ENCODE assay signal across 8 cellular contexts in the genomic region with DNA sequence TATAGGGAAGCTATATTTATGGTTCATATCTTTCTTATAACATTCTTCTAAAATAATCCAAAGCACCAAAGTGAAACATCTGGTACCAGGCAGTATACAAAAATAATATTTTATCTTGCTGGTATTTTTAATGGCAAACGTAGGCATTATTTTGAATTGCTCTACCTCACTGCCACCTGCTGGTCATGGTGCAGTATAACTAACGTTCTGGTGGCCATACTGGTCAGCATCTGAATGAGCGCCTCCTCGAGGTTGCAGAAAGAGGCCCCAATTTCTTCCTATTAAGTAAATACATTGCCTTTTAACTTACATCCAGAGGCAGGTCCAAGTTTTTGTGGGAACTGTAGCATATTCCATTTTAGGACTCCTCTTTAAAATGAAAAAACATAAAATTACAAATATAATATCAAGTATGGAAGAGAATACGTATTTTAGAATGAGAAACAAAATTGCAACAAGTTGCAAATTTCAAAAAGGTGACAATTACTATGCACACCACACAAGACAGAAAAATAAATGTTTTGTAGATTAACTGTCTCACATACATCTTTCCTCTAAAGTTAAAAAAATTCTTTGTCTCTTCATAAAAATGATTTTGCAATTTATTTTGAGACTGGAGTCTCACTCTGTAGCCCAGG. TPM values are rescaled to one million over a fixed set of nuclear protein-coding genes. Genes with fewer than 3 reads are reported as not detected.
DNase-seq lines count a peak whose midpoint lies in the region; ATAC-seq and TF ChIP-seq lines count a peak whose summit lies in the region.

No MANE protein-coding gene starts in this region.

- no peaks in the 10 kb centered on the region for H3K27me3 ChIP-seq in OCI-LY3 (ENCODE audit: low read depth, low read length)
- H3K27me3 ChIP-seq in naive thymus-derived CD4-positive, alpha-beta T cell (ENCODE audit: control insufficient read depth in 2 of 2, insufficient read depth in 2 of 2, low read length in 2 of 2): no peaks in the 10 kb centered on the region

- no peak overlapping the region for H3K4me3 Mint-ChIP-seq in naive thymus-derived CD4-positive, alpha-beta T cell
- no peak overlapping the region for H3K4me3 Mint-ChIP-seq in stimulated activated naive B cell treated with anti-CD40 and anti-IgM and Interleukin-4, amounts not matched to agents 10 μg/mL and 1 μg/mL and 100 μg/mL, for 72 hours

- H3K4me3 ChIP-seq in Jurkat, Clone E6-1 (ENCODE audit: low read length): no peak overlapping the region
- H3K4me3 ChIP-seq in OCI-LY3 (ENCODE audit: low read length): no peak overlapping the region
- no peak overlapping the region for H3K4me3 ChIP-seq in naive thymus-derived CD4-positive, alpha-beta T cell (ENCODE audit: low read length)

- peak; percentile 87 for ATAC-seq in GM21529 (IDR thresholded peaks at IDR 0.05; ENCODE audit: unreplicated experiment)
- peak; percentile 99 for ATAC-seq in naive thymus-derived CD4-positive, alpha-beta T cell
- peak; percentile 86 to 91 for ATAC-seq in stimulated activated naive B cell treated with anti-CD40 and anti-IgM and Interleukin-4, amounts not matched to agents 10 μg/mL and 1 μg/mL and 100 μg/mL, for 72 hours (replicated peaks)

- H3K36me3 ChIP-seq in OCI-LY3 (replicated peaks; ENCODE audit: low read depth, low read length): no peaks in the 10 kb centered on the region
- H3K36me3 ChIP-seq in naive thymus-derived CD4-positive, alpha-beta T cell (ENCODE audit: control insufficient read depth in 2 of 3, insufficient read depth in 3 of 3, low read length in 3 of 3): no peaks in the 10 kb centered on the region

- peak overlapping the region in 1 of 9 donors; percentile 59 for H3K27ac Mint-ChIP-seq in naive thymus-derived CD4-positive, alpha-beta T cell
- no peak overlapping the region for H3K27ac Mint-ChIP-seq in stimulated activated naive B cell treated with anti-CD40 and anti-IgM and Interleukin-4, amounts not matched to agents 10 μg/mL and 1 μg/mL and 100 μg/mL, for 72 hours

- peak; percentile 60 for DNase-seq in DMS79 (lab: John Stamatoyannopoulos, UW)
- DNase-seq in Jurkat, Clone E6-1 (ENCODE audit: low read depth, low spot score): peak; percentile 80
- peak; percentile 33 for DNase-seq in activated CD8-positive, alpha-beta memory T cell treated with anti-CD3 and anti-CD28 coated beads, Interleukin-2, amount 50 U/mL, for 24 hours (ENCODE audit: extremely low read depth)
- DNase-seq in epithelial cell of prostate (ENCODE audit: low read depth, low spot score): peak; percentile 53
- peak; percentile 39 to 84 (median 74) for DNase-seq in naive thymus-derived CD4-positive, alpha-beta T cell
- peak; percentile 55 for DNase-seq in stimulated activated naive B cell treated with anti-CD40 and anti-IgM and Interleukin-4, amounts not matched to agents 10 μg/mL and 1 μg/mL and 100 μg/mL, for 72 hours

- H3K9me3 Mint-ChIP-seq in naive thymus-derived CD4-positive, alpha-beta T cell: no peaks in the 10 kb centered on the region
- no peaks in the 10 kb centered on the region for H3K9me3 Mint-ChIP-seq in stimulated activated naive B cell treated with anti-CD40 and anti-IgM and Interleukin-4, amounts not matched to agents 10 μg/mL and 1 μg/mL and 100 μg/mL, for 72 hours

- H3K27me3 Mint-ChIP-seq in naive thymus-derived CD4-positive, alpha-beta T cell: peaks cover 0 to 11% (median 0%) of the 10 kb centered on the region in 5 donors
- peaks cover 9 to 10% of the 10 kb centered on the region in 2 donors for H3K27me3 Mint-ChIP-seq in stimulated activated naive B cell treated with anti-CD40 and anti-IgM and Interleukin-4, amounts not matched to agents 10 μg/mL and 1 μg/mL and 100 μg/mL, for 72 hours

- no peaks in the 10 kb centered on the region for H3K9me3 ChIP-seq in OCI-LY3 (ENCODE audit: insufficient read depth, low read length)
- no peaks in the 10 kb centered on the region for H3K9me3 ChIP-seq in naive thymus-derived CD4-positive, alpha-beta T cell (ENCODE audit: control insufficient read depth in 2 of 3, low read length in 3 of 3)

- H4K20me1 ChIP-seq in OCI-LY3 (ENCODE audit: insufficient read depth, low read length): no peaks in the 10 kb centered on the region

- no peaks in the 10 kb centered on the region for H3K36me3 Mint-ChIP-seq in naive thymus-derived CD4-positive, alpha-beta T cell
- no peaks in the 10 kb centered on the region for H3K36me3 Mint-ChIP-seq in stimulated activated naive B cell treated with anti-CD40 and anti-IgM and Interleukin-4, amounts not matched to agents 10 μg/mL and 1 μg/mL and 100 μg/mL, for 72 hours

- peak; percentile 98 for TF ChIP-seq CTCF in OCI-LY3 (IDR thresholded peaks at IDR 0.05; ENCODE audit: low read depth, low read length)

- POLR2A ChIA-PET in naive thymus-derived CD4-positive, alpha-beta T cell (lab: Charles Lee): interaction anchor here (0.7 kb wide), 1 partner anchor 8 kb away, joined by 3 read pairs; no protein-coding TSS in a partner anchor

- H2AFZ ChIP-seq in OCI-LY3 (ENCODE audit: low read depth, low read length): no peak overlapping the region

- H3K4me1 ChIP-seq in OCI-LY3 (ENCODE audit: low read length): no peaks in the 10 kb centered on the region
- no peaks in the 10 kb centered on the region for H3K4me1 ChIP-seq in naive thymus-derived CD4-positive, alpha-beta T cell (ENCODE audit: control insufficient read depth in 2 of 2, insufficient read depth in 2 of 2, low read length in 2 of 2)

- CTCF ChIA-PET in naive thymus-derived CD4-positive, alpha-beta T cell (lab: Charles Lee): interaction anchor here (0.9 to 4.4 kb wide), 5 partner anchors 56 to 388 kb away, joined by 3 to 35 read pairs (median 3); a partner anchor contains a TSS

- H3K4me1 Mint-ChIP-seq in naive thymus-derived CD4-positive, alpha-beta T cell: peaks cover 0 to 5% (median 3%) of the 10 kb centered on the region in 7 donors
- H3K4me1 Mint-ChIP-seq in stimulated activated naive B cell treated with anti-CD40 and anti-IgM and Interleukin-4, amounts not matched to agents 10 μg/mL and 1 μg/mL and 100 μg/mL, for 72 hours: no peaks in the 10 kb centered on the region

- H3K27ac ChIP-seq in OCI-LY3 (ENCODE audit: low read length) (no peak overlapping the region), epithelial cell of prostate (peak overlapping the region; percentile 80)
- H3K27ac ChIP-seq in naive thymus-derived CD4-positive, alpha-beta T cell (ENCODE audit: low read depth, low read length): no peak overlapping the region

- no peak overlapping the region for H3K4me2 ChIP-seq in OCI-LY3 (ENCODE audit: low read length)

- intact Hi-C loops in naive thymus-derived CD4-positive, alpha-beta T cell (cut with micrococcal nuclease): loop anchor here (1.0 to 5.0 kb wide), 10 partner anchors 19 to 647 kb away; a partner anchor contains a TSS

- H3K79me2 ChIP-seq in OCI-LY3 (ENCODE audit: low read length): no peaks in the 10 kb centered on the region

- no peak overlapping the region for H3K9ac ChIP-seq in OCI-LY3 (ENCODE audit: low read length)

RNA-seq across cellular contexts. Expression of a gene that starts 22.9 kb away (rescaled TPM):
- not detected for polyA plus RNA-seq in Jurkat, Clone E6-1 (2012; ENCODE audit: insufficient read depth, insufficient read length)
- total RNA-seq in naive thymus-derived CD4-positive, alpha-beta T cell: not detected
- polyA plus RNA-seq in naive thymus-derived CD4-positive, alpha-beta T cell: not detected

RNA-seq across cellular contexts. Expression of a gene that starts 56.6 kb away (rescaled TPM):
- 296 TPM for polyA plus RNA-seq in Jurkat, Clone E6-1 (2012; ENCODE audit: insufficient read depth, insufficient read length)
- 100 to 1,000 TPM in 2 of 5 experiments, 10 to 100 TPM in 3; 42.0 to 142 (median 97.5) TPM for total RNA-seq in naive thymus-derived CD4-positive, alpha-beta T cell
- 100 to 1,000 TPM; 299 to 398 TPM for polyA plus RNA-seq in naive thymus-derived CD4-positive, alpha-beta T cell
